15 cellular contexts compared by ENCODE assay signal in the genomic region with DNA sequence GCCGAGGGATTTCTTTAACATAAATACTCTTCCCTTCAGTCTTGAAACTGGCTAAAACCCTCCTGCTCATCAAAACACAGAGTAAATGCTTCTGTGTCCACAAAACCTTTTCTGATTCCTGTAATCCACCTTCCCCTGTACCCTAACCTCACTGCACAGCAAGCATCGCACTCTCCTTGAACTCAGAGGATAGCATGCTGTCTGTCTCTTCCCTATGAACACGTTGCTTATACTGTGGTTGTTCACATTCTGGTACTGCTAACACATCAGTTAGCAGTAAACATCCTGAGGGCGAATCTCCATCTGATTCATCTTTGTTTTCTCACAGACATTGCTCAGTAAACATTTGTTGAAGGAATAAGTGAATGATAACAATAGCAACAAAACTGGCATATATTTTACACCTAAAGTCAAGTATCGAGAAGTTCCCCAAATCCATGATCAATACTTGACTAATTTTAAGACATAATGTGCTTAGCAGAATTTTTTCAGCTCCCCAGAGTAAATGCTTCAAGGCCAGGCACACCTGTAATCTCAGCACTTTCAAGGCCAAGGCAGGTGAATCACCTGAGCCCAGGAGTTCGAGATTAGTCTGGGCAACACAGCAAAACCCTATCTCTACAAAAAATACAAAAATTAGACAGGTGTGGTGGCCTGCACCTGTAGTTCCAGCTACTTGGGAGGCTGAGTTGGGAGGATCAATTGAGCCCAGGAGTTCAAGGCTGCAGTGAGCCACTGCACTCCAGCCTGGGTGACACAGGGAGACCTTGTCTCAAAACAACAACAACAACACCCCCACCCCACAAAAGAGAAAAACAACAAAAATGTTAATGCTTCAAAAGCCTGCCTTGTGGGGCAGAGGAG. TPM values are rescaled to one million over a fixed set of nuclear protein-coding genes. Genes with fewer than 3 reads are reported as not detected.
DNase-seq lines count a peak whose midpoint lies in the region; ATAC-seq and TF ChIP-seq lines count a peak whose summit lies in the region.
"Had no signal": no experiment of that assay in that cellular context is flagged by ENCODE, and none has a peak within 500 bp of the region (broad histone marks: within the 10 kb centered on the region; RNA-seq: fewer than 3 reads in every experiment).

No MANE protein-coding gene starts in this region.

- ATAC-seq in stimulated activated naive CD8-positive, alpha-beta T cell treated with anti-CD3 and anti-CD28 coated beads, Interleukin-15, Interleukin-2, amounts not matched to agents 100 U/mL and 50 U/mL, for 24 hours, result no peak
- ATAC-seq in activated naive CD8-positive, alpha-beta T cell treated with anti-CD3 and anti-CD28 coated beads, Interleukin-2, amount 50 U/mL, for 24 hours, result no peak
- no peak for ATAC-seq in memory B cell (ENCODE audit: low read depth)
- ATAC-seq in HG02884 (IDR thresholded peaks at IDR 0.05; ENCODE audit: unreplicated experiment), result no peak
- ATAC-seq in body of pancreas, result no peak

- peaks cover 7% of the 10 kb centered on the region for H3K4me1 ChIP-seq in body of pancreas
- H3K4me1 ChIP-seq: BE2C had no signal

- H3K27ac ChIP-seq in body of pancreas, result peak overlapping the region in 1 of 4 donors; percentile 26
- H3K27ac ChIP-seq: ascending aorta, epithelial cell of prostate, SJSA1 had no signal

- no peaks in the 10 kb centered on the region for H3K9me3 ChIP-seq in body of pancreas
- H3K9me3 ChIP-seq: ascending aorta, BE2C, SJSA1 had no signal

- no peaks in the 10 kb centered on the region for H3K27me3 Mint-ChIP-seq in stimulated activated naive CD8-positive, alpha-beta T cell treated with anti-CD3 and anti-CD28 coated beads, Interleukin-15, Interleukin-2, amounts not matched to agents 100 ng/mL and 50 ng/mL, for 24 hours
- no peaks in the 10 kb centered on the region for H3K27me3 Mint-ChIP-seq in activated naive CD8-positive, alpha-beta T cell treated with anti-CD3 and anti-CD28 coated beads, Interleukin-2, amount 50 U/mL, for 24 hours
- H3K27me3 Mint-ChIP-seq in memory B cell, result peaks cover 7% of the 10 kb centered on the region

- H3K36me3 ChIP-seq in body of pancreas (replicated peaks in 1 of 2; ENCODE audit: insufficient read depth in 1 of 2, low read depth in 2 of 2), result no peaks in the 10 kb centered on the region
- H3K36me3 ChIP-seq: ascending aorta, BE2C, SJSA1 had no signal

- peaks cover 1% of the 10 kb centered on the region for H3K9me3 Mint-ChIP-seq in stimulated activated naive CD8-positive, alpha-beta T cell treated with anti-CD3 and anti-CD28 coated beads, Interleukin-15, Interleukin-2, amounts not matched to agents 100 ng/mL and 50 ng/mL, for 24 hours
- peaks cover 10% of the 10 kb centered on the region for H3K9me3 Mint-ChIP-seq in activated naive CD8-positive, alpha-beta T cell treated with anti-CD3 and anti-CD28 coated beads, Interleukin-2, amount 50 U/mL, for 24 hours
- H3K9me3 Mint-ChIP-seq in memory B cell, result peaks cover under 1% of the 10 kb centered on the region

- H3K36me3 Mint-ChIP-seq in stimulated activated naive CD8-positive, alpha-beta T cell treated with anti-CD3 and anti-CD28 coated beads, Interleukin-15, Interleukin-2, amounts not matched to agents 100 ng/mL and 50 ng/mL, for 24 hours (ENCODE audit: low read depth), result no peaks in the 10 kb centered on the region
- H3K36me3 Mint-ChIP-seq in activated naive CD8-positive, alpha-beta T cell treated with anti-CD3 and anti-CD28 coated beads, Interleukin-2, amount 50 U/mL, for 24 hours (ENCODE audit: low read depth), result peaks cover 5% of the 10 kb centered on the region
- H3K36me3 Mint-ChIP-seq in memory B cell, result peaks cover 4% of the 10 kb centered on the region

- DNase-seq in stimulated activated naive CD8-positive, alpha-beta T cell treated with anti-CD3 and anti-CD28 coated beads, Interleukin-15, Interleukin-2, amounts not matched to agents 100 U/mL and 50 U/mL, for 24 hours, result no peak
- no peak for DNase-seq in activated naive CD8-positive, alpha-beta T cell treated with anti-CD3 and anti-CD28 coated beads, Interleukin-2, amount 50 U/mL, for 24 hours
- no peak for DNase-seq in memory B cell (ENCODE audit: low spot score in 2 of 2)
- no peak for DNase-seq in OCI-M2 (lab: John Stamatoyannopoulos, UW; ENCODE audit: unreplicated experiment)
- no peak for DNase-seq in body of pancreas
- no peak for DNase-seq in kidney tubule cell (ENCODE audit: low spot score)
- DNase-seq: BE2C, GF-D8, NCI-H1105, NCI-H524 treated with DMSO at 0.1 percent for 48 hours had no signal

- TF ChIP-seq POLR2A in body of pancreas (IDR thresholded peaks at IDR 0.05), result no peak

- H3K4me3 Mint-ChIP-seq in stimulated activated naive CD8-positive, alpha-beta T cell treated with anti-CD3 and anti-CD28 coated beads, Interleukin-15, Interleukin-2, amounts not matched to agents 100 ng/mL and 50 ng/mL, for 24 hours, result no peak overlapping the region
- no peak overlapping the region for H3K4me3 Mint-ChIP-seq in activated naive CD8-positive, alpha-beta T cell treated with anti-CD3 and anti-CD28 coated beads, Interleukin-2, amount 50 U/mL, for 24 hours
- H3K4me3 Mint-ChIP-seq in memory B cell, result no peak overlapping the region

- peaks cover 61% of the 10 kb centered on the region for H3K4me1 Mint-ChIP-seq in stimulated activated naive CD8-positive, alpha-beta T cell treated with anti-CD3 and anti-CD28 coated beads, Interleukin-15, Interleukin-2, amounts not matched to agents 100 ng/mL and 50 ng/mL, for 24 hours (ENCODE audit: low read depth)
- H3K4me1 Mint-ChIP-seq in activated naive CD8-positive, alpha-beta T cell treated with anti-CD3 and anti-CD28 coated beads, Interleukin-2, amount 50 U/mL, for 24 hours, result peaks cover 57% of the 10 kb centered on the region
- H3K4me1 Mint-ChIP-seq in memory B cell, result peaks cover 28% of the 10 kb centered on the region

- intact Hi-C loops in body of pancreas (cut with DNase I), result no loop called here

- TF ChIP-seq CTCF in body of pancreas (IDR thresholded peaks at IDR 0.05), result no peak

- no peaks in the 10 kb centered on the region for H3K27me3 ChIP-seq in body of pancreas
- H3K27me3 ChIP-seq: ascending aorta, BE2C, SJSA1 had no signal

- 60 to 68% methylated on average over 6 of the region's 6 CpGs for WGBS in body of pancreas, 2 donors

- peak overlapping the region; percentile 77 for H3K27ac Mint-ChIP-seq in stimulated activated naive CD8-positive, alpha-beta T cell treated with anti-CD3 and anti-CD28 coated beads, Interleukin-15, Interleukin-2, amounts not matched to agents 100 ng/mL and 50 ng/mL, for 24 hours
- H3K27ac Mint-ChIP-seq in activated naive CD8-positive, alpha-beta T cell treated with anti-CD3 and anti-CD28 coated beads, Interleukin-2, amount 50 U/mL, for 24 hours, result peak overlapping the region; percentile 31
- H3K27ac Mint-ChIP-seq in memory B cell, result peak overlapping the region; percentile 75

- H3K4me3 ChIP-seq in body of pancreas, result no peak overlapping the region
- H3K4me3 ChIP-seq: ascending aorta, SJSA1 had no signal

RNA-seq across cellular contexts. Expression of a gene that starts 45.6 kb away (rescaled TPM):
- 10 to 100 TPM; 10.9 to 35.3 TPM for total RNA-seq in body of pancreas
